Comparison of ENCODE assay signal across 32 cellular contexts in the genomic region with DNA sequence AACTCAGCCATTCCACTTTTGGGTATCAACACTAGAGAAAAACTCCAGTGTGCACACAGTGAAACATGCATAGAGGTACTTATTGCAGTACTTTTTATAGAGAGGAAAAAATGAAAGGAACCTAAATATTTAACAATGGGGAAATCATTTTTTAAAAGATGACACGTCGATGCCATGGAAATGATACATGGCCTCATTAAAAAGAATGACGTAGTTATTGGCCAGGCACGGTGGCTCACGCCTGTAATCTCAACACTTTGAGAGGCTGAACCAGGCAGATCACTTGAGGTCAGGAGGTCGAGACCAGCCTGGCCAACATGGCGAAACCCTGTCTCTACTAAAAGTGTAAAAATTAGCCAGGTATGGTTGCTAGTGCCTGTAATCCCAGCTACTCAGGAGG. TPM values are rescaled to one million over a fixed set of nuclear protein-coding genes. Genes with fewer than 3 reads are reported as not detected.
"Had no signal": no experiment of that assay in that cellular context is flagged by ENCODE, and none has a peak within 500 bp of the region (broad histone marks: within the 10 kb centered on the region; RNA-seq: fewer than 3 reads in every experiment).

No MANE protein-coding gene starts in this region.

- H3K4me1 ChIP-seq: adrenal gland had no signal

- ATAC-seq: activated T-cell treated with anti-CD3 and anti-CD28 coated beads, Interleukin-2, amount 50 U/mL, for 4 hours; PC-3; SK-N-SH treated with all-trans-retinoic acid at 6 μM for 48 hours; T-cell had no signal

- DNase-seq: activated B cell treated with CpG ODN at 0.5 μM for 24 hours; activated CD4-positive, alpha-beta memory T cell treated with anti-CD3 and anti-CD28 coated beads for 36 hours; activated CD4-positive, alpha-beta T cell treated with anti-CD3 and anti-CD28 coated beads for 4 hours; activated CD4-positive, alpha-beta T cell treated with anti-CD3 and anti-CD28 coated beads, Interleukin-2, amount 50 U/mL, for 1 hour; activated CD8-positive, alpha-beta memory T cell treated with anti-CD3 and anti-CD28 coated beads, Interleukin-2, amount 50 U/mL, for 4 hours; activated naive CD4-positive, alpha-beta T cell; activated naive CD4-positive, alpha-beta T cell treated with anti-CD3 and anti-CD28 coated beads, Interleukin-2, amount 50 U/mL, for 16 hours; activated T-cell treated with anti-CD3 and anti-CD28 coated beads for 4 hours; activated T-cell treated with anti-CD3 and anti-CD28 coated beads, Interleukin-2, amount 50 U/mL, for 4 hours; adrenal gland; central memory CD4-positive, alpha-beta T cell; Kasumi-1; KG1; NCI-H1048; NCI-H1436 treated with DMSO at 0.1 percent for 48 hours; NCI-H1694 treated with DMSO at 0.1 percent for 48 hours; NCI-H2029; NCI-H345; NCI-H524 treated with DMSO at 0.1 percent for 48 hours; NCI-H748 treated with DMSO at 0.1 percent for 48 hours; NK-92 treated with Interleukin-12 subunit alpha and Interleukin-12 subunit beta, amount 100 ng/mL, for 24 hours; PC-3; RPMI8226; SIG-M5; T-cell; T-helper 2 cell; T-helper 9 cell had no signal

- H3K9me3 ChIP-seq: adrenal gland had no signal

- FAIRE-seq: bronchial epithelial cell had no signal

- H3K4me3 ChIP-seq: adrenal gland, MG63, Peyer's patch had no signal

- H3K36me3 ChIP-seq: adrenal gland, MG63, Peyer's patch had no signal

- H3K27me3 ChIP-seq: MG63 had no signal

- H3K27ac ChIP-seq: adrenal gland, Peyer's patch had no signal

RNA-seq across cellular contexts. Expression of gene MATN1, which starts 42.5 kb away (rescaled TPM):
- total RNA-seq: bronchial epithelial cell, PC-3, Peyer's patch, Right ventricle myocardium inferior had no signal
